11 cellular contexts compared by ENCODE assay signal in the genomic region with DNA sequence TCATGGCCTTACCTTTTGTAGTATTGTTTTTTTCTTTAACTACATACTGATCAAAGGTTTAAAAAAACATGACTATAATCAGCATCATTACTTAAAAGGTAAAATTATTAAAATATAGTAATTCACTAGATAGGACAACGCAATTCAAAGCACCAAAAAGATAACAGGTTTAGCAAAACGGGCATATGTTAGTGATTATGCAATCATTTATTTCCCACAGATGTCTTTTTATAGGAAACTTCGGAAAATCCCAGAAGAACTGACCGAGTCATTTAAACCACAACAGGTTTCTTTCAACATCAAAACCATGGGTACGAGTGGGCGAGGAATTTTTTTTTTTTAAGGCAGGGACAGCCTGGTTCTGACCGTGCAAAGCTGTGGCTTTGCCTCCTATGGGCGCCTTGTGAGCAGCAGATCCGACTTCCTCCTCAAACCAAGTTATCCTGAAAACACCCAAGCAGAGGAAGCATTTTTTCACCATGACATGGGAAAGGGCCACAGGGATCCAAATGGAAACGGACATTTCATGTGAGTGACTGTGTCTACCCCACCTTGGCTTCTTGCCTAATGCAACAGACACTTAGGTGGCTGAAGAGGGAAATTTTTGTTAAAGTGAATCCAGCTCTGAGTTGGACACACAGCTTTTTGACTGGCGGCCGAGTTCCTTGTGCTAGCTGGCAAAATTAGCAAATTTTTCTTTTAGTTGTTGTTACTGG.
DNase-seq lines count a peak whose midpoint lies in the region; ATAC-seq and TF ChIP-seq lines count a peak whose summit lies in the region.
"Had no signal": no experiment of that assay in that cellular context is flagged by ENCODE, and none has a peak within 500 bp of the region (broad histone marks: within the 10 kb centered on the region; RNA-seq: fewer than 3 reads in every experiment).

No MANE protein-coding gene starts in this region.

- H3K27me3 Mint-ChIP-seq in MCF 10A (ENCODE audit: insufficient read depth, unreplicated experiment), result no peaks in the 10 kb centered on the region

- H3K9me3 ChIP-seq in upper lobe of right lung, result no peaks in the 10 kb centered on the region

- H3K4me3 ChIP-seq in upper lobe of right lung (no peak overlapping the region), H7 (ENCODE audit: insufficient read depth, low read depth, low read length) (no peak overlapping the region)

- no peaks in the 10 kb centered on the region for H3K27me3 ChIP-seq in upper lobe of right lung
- no peaks in the 10 kb centered on the region for H3K27me3 ChIP-seq in H7 (ENCODE audit: control insufficient read depth, insufficient read depth, low read length)

- H3K36me3 ChIP-seq in upper lobe of right lung, result no peaks in the 10 kb centered on the region
- H3K36me3 ChIP-seq in H7 (replicated peaks; ENCODE audit: control insufficient read depth, insufficient read depth, low read length), result no peaks in the 10 kb centered on the region

- intact Hi-C loops in MCF 10A (cut with micrococcal nuclease) (loop anchor here (5.0 kb wide), 2 partner anchors 55 to 490 kb away; no protein-coding TSS in a partner anchor), upper lobe of right lung (cut with DNase I) (no loop called here)

- peak overlapping the region; percentile 47 for H3K27ac ChIP-seq in upper lobe of right lung
- H3K27ac ChIP-seq: 22Rv1, parathyroid adenoma had no signal

- peak; percentile 58 for ATAC-seq in upper lobe of right lung
- ATAC-seq in left lobe of liver, result no peak

- peak overlapping the region; percentile 59 for H3K4me3 Mint-ChIP-seq in MCF 10A (ENCODE audit: unreplicated experiment)

- peak; percentile 43 for DNase-seq in DMS79 treated with DMSO at 0.1 percent for 48 hours (lab: John Stamatoyannopoulos, UW)
- DNase-seq in DMS79 (lab: John Stamatoyannopoulos, UW), result no peak
- DNase-seq in MCF 10A (ENCODE audit: unreplicated experiment), result peak; percentile 97
- peak; percentile 46 for DNase-seq in hepatic stellate cell (ENCODE audit: low spot score)
- DNase-seq in upper lobe of right lung, result no peak
- DNase-seq in left lobe of liver (ENCODE audit: low spot score), result no peak
- DNase-seq in H7, result no peak
- no peak for DNase-seq in stimulated activated CD8-positive, alpha-beta memory T cell treated with anti-CD3 and anti-CD28 coated beads, Interleukin-4, amount 100 ng/mL, for 48 hours
- DNase-seq: erythroblast had no signal

- TF ChIP-seq CTCF in MCF 10A (IDR thresholded peaks at IDR 0.05; ENCODE audit: unreplicated experiment) (no peak), upper lobe of right lung (IDR thresholded peaks at IDR 0.05) (no peak)

- H3K27ac Mint-ChIP-seq in MCF 10A (ENCODE audit: low read depth, unreplicated experiment), result peak overlapping the region; percentile 89

- CTCF ChIA-PET in MCF 10A (lab: Yijun Ruan, JAX), result interaction anchor here (0.6 kb wide), 2 partner anchors 670 to 1361 kb away, joined by 3 read pairs; no protein-coding TSS in a partner anchor

- H3K9me3 Mint-ChIP-seq in MCF 10A (ENCODE audit: unreplicated experiment), result no peaks in the 10 kb centered on the region

- no TSS peak for BruUV-seq in MCF 10A (replicated peaks; lab: Mats Ljungman, UMichigan)

- H3K4me1 ChIP-seq in upper lobe of right lung, result no peaks in the 10 kb centered on the region
- H3K4me1 ChIP-seq: parathyroid adenoma had no signal

- POLR2A ChIA-PET in MCF 10A (lab: Yijun Ruan, JAX), result interaction anchor here (0.7 to 1.6 kb wide), 4 partner anchors 13 to 90 kb away, joined by 3 to 5 read pairs (median 3); no protein-coding TSS in a partner anchor

- no peaks in the 10 kb centered on the region for H3K36me3 Mint-ChIP-seq in MCF 10A (ENCODE audit: insufficient read depth, unreplicated experiment)

- H3K4me1 Mint-ChIP-seq in MCF 10A (ENCODE audit: insufficient read depth, unreplicated experiment), result peaks cover 29% of the 10 kb centered on the region

Comparison
In these comparisons a context has a peak if more than half of its experiments do, and no peak if none do; other contexts are left out.
1. DNase-seq: peak in DMS79 treated with DMSO at 0.1 percent for 48 hours (single experiment), MCF 10A (single experiment) and hepatic stellate cell (single experiment); none in DMS79 (single experiment), upper lobe of right lung (single experiment), left lobe of liver (single experiment), H7 (single experiment) and stimulated activated CD8-positive, alpha-beta memory T cell treated with anti-CD3 and anti-CD28 coated beads, Interleukin-4, amount 100 ng/mL, for 48 hours (single experiment).